Comparison of ENCODE assay signal across 1 cellular context in the genomic region with DNA sequence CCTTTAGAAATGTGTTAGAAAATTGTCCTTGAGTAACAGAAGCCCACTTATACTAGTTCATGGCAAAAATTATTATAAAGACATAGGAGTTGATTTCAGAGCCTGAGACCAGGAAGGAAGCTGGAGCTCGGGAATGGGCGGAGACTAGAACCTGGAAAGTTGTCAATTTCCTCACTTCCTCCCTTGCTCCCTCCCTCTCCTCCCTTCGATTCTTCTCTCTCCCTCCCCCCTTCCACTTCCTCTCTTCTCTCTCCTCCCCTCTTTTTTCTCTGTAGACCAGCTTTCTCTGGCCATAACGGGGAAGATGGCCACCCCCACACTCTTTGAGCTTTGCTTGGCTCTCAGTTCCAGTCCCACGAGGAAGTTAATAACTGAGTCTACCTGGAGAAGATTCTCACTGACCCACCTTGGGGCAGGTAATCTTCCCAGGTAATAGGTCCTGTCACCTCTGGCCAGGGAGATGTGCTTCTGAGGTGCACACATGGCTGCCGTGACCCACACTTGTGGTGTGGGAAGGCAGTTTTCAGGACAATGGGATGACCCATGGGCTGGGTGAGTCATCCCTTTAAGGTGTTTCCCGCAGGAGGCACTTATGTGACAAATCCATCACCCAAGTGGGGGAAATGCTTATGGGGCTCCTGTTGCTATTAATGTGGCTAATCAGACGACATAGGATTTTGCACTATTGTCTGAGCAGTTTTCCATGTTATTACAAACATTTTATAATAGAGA.
A peak's percentile ranks its signal among the peaks of the same experiment; 100 is the strongest.
TF ChIP-seq lines count a peak whose summit lies in the region.

No MANE protein-coding gene starts in this region.

TF ChIP-seq in HEK293, 187 proteins besides CTCF, POLR2A, EP300 and RAD21 (continued from another document):
- TF ChIP-seq, protein P1, sequence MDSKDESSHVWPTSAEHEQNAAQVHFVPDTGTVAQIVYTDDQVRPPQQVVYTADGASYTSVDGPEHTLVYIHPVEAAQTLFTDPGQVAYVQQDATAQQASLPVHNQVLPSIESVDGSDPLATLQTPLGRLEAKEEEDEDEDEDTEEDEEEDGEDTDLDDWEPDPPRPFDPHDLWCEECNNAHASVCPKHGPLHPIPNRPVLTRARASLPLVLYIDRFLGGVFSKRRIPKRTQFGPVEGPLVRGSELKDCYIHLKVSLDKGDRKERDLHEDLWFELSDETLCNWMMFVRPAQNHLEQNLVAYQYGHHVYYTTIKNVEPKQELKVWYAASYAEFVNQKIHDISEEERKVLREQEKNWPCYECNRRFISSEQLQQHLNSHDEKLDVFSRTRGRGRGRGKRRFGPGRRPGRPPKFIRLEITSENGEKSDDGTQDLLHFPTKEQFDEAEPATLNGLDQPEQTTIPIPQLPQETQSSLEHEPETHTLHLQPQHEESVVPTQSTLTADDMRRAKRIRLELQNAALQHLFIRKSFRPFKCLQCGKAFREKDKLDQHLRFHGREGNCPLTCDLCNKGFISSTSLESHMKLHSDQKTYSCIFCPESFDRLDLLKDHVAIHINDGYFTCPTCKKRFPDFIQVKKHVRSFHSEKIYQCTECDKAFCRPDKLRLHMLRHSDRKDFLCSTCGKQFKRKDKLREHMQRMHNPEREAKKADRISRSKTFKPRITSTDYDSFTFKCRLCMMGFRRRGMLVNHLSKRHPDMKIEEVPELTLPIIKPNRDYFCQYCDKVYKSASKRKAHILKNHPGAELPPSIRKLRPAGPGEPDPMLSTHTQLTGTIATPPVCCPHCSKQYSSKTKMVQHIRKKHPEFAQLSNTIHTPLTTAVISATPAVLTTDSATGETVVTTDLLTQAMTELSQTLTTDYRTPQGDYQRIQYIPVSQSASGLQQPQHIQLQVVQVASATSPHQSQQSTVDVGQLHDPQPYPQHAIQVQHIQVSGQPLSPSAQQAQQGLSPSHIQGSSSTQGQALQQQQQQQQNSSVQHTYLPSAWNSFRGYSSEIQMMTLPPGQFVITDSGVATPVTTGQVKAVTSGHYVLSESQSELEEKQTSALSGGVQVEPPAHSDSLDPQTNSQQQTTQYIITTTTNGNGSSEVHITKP (tag by site-specific recombination; IDR thresholded peaks at IDR 0.05): peak; percentile 32; the same call in 1 of the 2 replicates
- TF ChIP-seq ZNF335 (tag by site-specific recombination; conservative IDR thresholded peaks at IDR 0.05): no peak
